ENCODE assay signal across 1 cellular context in the genomic region with DNA sequence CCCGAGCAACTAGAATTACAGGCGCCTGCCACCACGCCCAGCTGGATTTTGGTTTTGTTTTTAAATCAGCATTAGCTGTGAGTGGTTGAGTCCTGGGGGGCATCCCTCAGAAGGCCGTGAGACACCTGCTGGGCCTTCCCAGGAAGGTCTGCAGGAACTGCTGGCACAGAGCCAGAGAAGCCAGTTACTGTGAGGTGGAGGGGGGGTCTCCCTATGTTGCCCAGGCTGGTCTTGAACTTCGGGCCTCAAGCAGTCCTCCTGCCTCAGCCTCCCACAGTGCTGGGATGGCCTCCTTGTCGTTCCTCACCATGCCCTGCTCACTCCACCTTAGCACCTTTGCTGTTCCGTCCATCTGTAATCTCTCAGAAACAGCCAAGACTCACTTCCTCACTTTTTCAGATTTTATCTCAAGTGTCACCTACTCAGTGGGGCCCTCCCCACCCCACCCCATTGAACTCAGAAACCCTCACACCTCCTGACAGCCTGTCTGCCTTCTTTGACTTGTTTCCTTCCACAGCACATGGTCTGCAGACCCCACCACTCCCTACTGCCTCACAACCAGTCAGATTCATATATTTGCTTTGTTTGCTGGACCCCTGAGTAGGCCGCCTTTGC.
A peak's percentile ranks its signal among the peaks of the same experiment; 100 is the strongest.
TF ChIP-seq lines count a peak whose summit lies in the region.

No MANE protein-coding gene starts in this region.

TF ChIP-seq in K562, 482 proteins besides CTCF, POLR2A, EP300 and RAD21 (continued from another document and continues in another):
- TF ChIP-seq, protein P1, sequence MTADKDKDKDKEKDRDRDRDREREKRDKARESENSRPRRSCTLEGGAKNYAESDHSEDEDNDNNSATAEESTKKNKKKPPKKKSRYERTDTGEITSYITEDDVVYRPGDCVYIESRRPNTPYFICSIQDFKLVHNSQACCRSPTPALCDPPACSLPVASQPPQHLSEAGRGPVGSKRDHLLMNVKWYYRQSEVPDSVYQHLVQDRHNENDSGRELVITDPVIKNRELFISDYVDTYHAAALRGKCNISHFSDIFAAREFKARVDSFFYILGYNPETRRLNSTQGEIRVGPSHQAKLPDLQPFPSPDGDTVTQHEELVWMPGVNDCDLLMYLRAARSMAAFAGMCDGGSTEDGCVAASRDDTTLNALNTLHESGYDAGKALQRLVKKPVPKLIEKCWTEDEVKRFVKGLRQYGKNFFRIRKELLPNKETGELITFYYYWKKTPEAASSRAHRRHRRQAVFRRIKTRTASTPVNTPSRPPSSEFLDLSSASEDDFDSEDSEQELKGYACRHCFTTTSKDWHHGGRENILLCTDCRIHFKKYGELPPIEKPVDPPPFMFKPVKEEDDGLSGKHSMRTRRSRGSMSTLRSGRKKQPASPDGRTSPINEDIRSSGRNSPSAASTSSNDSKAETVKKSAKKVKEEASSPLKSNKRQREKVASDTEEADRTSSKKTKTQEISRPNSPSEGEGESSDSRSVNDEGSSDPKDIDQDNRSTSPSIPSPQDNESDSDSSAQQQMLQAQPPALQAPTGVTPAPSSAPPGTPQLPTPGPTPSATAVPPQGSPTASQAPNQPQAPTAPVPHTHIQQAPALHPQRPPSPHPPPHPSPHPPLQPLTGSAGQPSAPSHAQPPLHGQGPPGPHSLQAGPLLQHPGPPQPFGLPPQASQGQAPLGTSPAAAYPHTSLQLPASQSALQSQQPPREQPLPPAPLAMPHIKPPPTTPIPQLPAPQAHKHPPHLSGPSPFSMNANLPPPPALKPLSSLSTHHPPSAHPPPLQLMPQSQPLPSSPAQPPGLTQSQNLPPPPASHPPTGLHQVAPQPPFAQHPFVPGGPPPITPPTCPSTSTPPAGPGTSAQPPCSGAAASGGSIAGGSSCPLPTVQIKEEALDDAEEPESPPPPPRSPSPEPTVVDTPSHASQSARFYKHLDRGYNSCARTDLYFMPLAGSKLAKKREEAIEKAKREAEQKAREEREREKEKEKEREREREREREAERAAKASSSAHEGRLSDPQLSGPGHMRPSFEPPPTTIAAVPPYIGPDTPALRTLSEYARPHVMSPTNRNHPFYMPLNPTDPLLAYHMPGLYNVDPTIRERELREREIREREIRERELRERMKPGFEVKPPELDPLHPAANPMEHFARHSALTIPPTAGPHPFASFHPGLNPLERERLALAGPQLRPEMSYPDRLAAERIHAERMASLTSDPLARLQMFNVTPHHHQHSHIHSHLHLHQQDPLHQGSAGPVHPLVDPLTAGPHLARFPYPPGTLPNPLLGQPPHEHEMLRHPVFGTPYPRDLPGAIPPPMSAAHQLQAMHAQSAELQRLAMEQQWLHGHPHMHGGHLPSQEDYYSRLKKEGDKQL (CRISPR knock-in tag; IDR thresholded peaks at IDR 0.05; ENCODE audit: borderline replicate concordance) = no peak
- TF ChIP-seq SMARCC2 (IDR thresholded peaks at IDR 0.05; ENCODE audit: low read depth) (no peak), ATF7 (IDR thresholded peaks at IDR 0.05) (no peak), U2AF2 (optimal IDR thresholded peaks at IDR 0.05; ENCODE audit: low read depth, low read length) (no peak), ZNF197 (CRISPR knock-in tag; IDR thresholded peaks at IDR 0.05; ENCODE audit: low read depth) (no peak), MEF2A (IDR thresholded peaks at IDR 0.05; ENCODE audit: control insufficient read depth, low read depth, low read length) (no peak), TSHZ1 (CRISPR knock-in tag; IDR thresholded peaks at IDR 0.05) (no peak), TEAD2 (tag; IDR thresholded peaks at IDR 0.05) (no peak), FUS (optimal IDR thresholded peaks at IDR 0.05; ENCODE audit: low read depth, low read length) (no peak), KDM1A (IDR thresholded peaks at IDR 0.05) (peak; percentile 40 to 84; a peak in 3 of 4 replicates), ZNF830 (CRISPR knock-in tag; IDR thresholded peaks at IDR 0.05) (no peak), ZFP91 (CRISPR knock-in tag; IDR thresholded peaks at IDR 0.05) (no peak), ARID3B (CRISPR knock-in tag; IDR thresholded peaks at IDR 0.05; ENCODE audit: borderline replicate concordance) (no peak), ETV1 (tag; conservative IDR thresholded peaks at IDR 0.05; ENCODE audit: low read depth) (peak; percentile 70), ELF2 (CRISPR knock-in tag; IDR thresholded peaks at IDR 0.05) (no peak), COPS2 (conservative IDR thresholded peaks at IDR 0.05) (no peak), ZFP30 (CRISPR knock-in tag; IDR thresholded peaks at IDR 0.05; ENCODE audit: borderline replicate concordance) (no peak), GTF2E2 (tag; IDR thresholded peaks at IDR 0.05) (no peak), ZFP1 (CRISPR knock-in tag; IDR thresholded peaks at IDR 0.05) (no peak), FOXK1 (CRISPR knock-in tag; IDR thresholded peaks at IDR 0.05; ENCODE audit: borderline replicate concordance) (no peak), ZNF316 (IDR thresholded peaks at IDR 0.05) (no peak), STAT5A (IDR thresholded peaks at IDR 0.05; ENCODE audit: borderline replicate concordance, low read length) (peak; percentile 33; the same call in 1 of the 2 replicates), RBM22 (IDR thresholded peaks at IDR 0.05; ENCODE audit: low read depth, low read length, poor library complexity, severe bottlenecking) (no peak), KLF6 (CRISPR knock-in tag; IDR thresholded peaks at IDR 0.05; ENCODE audit: borderline replicate concordance) (no peak), ZNF644 (tag; IDR thresholded peaks at IDR 0.05; ENCODE audit: low read depth) (no peak), ZNF699 (CRISPR knock-in tag; IDR thresholded peaks at IDR 0.05; ENCODE audit: insufficient replicate concordance) (no peak), ZNF583 (CRISPR knock-in tag; IDR thresholded peaks at IDR 0.05) (0 out of 2 replicates have a peak, but pooled peaks have one; percentile 53), KDM4B (IDR thresholded peaks at IDR 0.05; ENCODE audit: borderline replicate concordance in 2 of 2, low read depth in 1 of 2) (no peak), HDGF (IDR thresholded peaks at IDR 0.05) (no peak), KHSRP (IDR thresholded peaks at IDR 0.05) (peak; percentile 33; the same call in 1 of the 2 replicates), RUNX1 (IDR thresholded peaks at IDR 0.05; ENCODE audit: low read depth) (no peak), KLF1 (tag; IDR thresholded peaks at IDR 0.05) (no peak), HNRNPUL1 (IDR thresholded peaks at IDR 0.05; ENCODE audit: low read length) (no peak), MEIS2 (IDR thresholded peaks at IDR 0.05; ENCODE audit: partially characterized antibody) (peak; percentile 79), NFIX (CRISPR knock-in tag; IDR thresholded peaks at IDR 0.05; ENCODE audit: low read depth) (peak; percentile 86), FOXJ2 (tag; IDR thresholded peaks at IDR 0.05) (no peak)
- TF ChIP-seq, protein P2, sequence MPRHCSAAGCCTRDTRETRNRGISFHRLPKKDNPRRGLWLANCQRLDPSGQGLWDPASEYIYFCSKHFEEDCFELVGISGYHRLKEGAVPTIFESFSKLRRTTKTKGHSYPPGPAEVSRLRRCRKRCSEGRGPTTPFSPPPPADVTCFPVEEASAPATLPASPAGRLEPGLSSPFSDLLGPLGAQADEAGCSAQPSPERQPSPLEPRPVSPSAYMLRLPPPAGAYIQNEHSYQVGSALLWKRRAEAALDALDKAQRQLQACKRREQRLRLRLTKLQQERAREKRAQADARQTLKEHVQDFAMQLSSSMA (CRISPR knock-in tag; IDR thresholded peaks at IDR 0.05) = no peak
- TF ChIP-seq, protein P3, sequence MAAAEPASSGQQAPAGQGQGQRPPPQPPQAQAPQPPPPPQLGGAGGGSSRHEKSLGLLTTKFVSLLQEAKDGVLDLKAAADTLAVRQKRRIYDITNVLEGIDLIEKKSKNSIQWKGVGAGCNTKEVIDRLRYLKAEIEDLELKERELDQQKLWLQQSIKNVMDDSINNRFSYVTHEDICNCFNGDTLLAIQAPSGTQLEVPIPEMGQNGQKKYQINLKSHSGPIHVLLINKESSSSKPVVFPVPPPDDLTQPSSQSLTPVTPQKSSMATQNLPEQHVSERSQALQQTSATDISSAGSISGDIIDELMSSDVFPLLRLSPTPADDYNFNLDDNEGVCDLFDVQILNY (CRISPR knock-in tag; IDR thresholded peaks at IDR 0.05) = no peak
- TF ChIP-seq, protein P4, sequence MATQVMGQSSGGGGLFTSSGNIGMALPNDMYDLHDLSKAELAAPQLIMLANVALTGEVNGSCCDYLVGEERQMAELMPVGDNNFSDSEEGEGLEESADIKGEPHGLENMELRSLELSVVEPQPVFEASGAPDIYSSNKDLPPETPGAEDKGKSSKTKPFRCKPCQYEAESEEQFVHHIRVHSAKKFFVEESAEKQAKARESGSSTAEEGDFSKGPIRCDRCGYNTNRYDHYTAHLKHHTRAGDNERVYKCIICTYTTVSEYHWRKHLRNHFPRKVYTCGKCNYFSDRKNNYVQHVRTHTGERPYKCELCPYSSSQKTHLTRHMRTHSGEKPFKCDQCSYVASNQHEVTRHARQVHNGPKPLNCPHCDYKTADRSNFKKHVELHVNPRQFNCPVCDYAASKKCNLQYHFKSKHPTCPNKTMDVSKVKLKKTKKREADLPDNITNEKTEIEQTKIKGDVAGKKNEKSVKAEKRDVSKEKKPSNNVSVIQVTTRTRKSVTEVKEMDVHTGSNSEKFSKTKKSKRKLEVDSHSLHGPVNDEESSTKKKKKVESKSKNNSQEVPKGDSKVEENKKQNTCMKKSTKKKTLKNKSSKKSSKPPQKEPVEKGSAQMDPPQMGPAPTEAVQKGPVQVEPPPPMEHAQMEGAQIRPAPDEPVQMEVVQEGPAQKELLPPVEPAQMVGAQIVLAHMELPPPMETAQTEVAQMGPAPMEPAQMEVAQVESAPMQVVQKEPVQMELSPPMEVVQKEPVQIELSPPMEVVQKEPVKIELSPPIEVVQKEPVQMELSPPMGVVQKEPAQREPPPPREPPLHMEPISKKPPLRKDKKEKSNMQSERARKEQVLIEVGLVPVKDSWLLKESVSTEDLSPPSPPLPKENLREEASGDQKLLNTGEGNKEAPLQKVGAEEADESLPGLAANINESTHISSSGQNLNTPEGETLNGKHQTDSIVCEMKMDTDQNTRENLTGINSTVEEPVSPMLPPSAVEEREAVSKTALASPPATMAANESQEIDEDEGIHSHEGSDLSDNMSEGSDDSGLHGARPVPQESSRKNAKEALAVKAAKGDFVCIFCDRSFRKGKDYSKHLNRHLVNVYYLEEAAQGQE (CRISPR knock-in tag; IDR thresholded peaks at IDR 0.05; ENCODE audit: low read depth) = no peak
- TF ChIP-seq, protein P5, sequence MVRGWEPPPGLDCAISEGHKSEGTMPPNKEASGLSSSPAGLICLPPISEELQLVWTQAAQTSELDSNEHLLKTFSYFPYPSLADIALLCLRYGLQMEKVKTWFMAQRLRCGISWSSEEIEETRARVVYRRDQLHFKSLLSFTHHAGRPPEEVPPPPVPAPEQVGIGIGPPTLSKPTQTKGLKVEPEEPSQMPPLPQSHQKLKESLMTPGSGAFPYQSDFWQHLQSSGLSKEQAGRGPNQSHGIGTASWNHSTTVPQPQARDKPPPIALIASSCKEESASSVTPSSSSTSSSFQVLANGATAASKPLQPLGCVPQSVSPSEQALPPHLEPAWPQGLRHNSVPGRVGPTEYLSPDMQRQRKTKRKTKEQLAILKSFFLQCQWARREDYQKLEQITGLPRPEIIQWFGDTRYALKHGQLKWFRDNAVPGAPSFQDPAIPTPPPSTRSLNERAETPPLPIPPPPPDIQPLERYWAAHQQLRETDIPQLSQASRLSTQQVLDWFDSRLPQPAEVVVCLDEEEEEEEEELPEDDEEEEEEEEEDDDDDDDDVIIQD (CRISPR knock-in tag; IDR thresholded peaks at IDR 0.05) = no peak
- TF ChIP-seq, protein P6, sequence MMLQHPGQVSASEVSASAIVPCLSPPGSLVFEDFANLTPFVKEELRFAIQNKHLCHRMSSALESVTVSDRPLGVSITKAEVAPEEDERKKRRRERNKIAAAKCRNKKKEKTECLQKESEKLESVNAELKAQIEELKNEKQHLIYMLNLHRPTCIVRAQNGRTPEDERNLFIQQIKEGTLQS (IDR thresholded peaks at IDR 0.05) = no peak
- TF ChIP-seq, protein P6 (CRISPR knock-in tag; conservative IDR thresholded peaks at IDR 0.05) = no peak
